19 cellular contexts compared by ENCODE assay signal in genomic region chr17:54626146-54626703, GRCh38.
"Had no signal": no experiment of that assay in that cellular context is flagged by ENCODE, and none has a peak within 500 bp of the region (broad histone marks: within the 10 kb centered on the region; RNA-seq: fewer than 3 reads in every experiment).

No MANE protein-coding gene starts in this region.

- H3K4me2 ChIP-seq: smooth muscle cell had no signal

- H3K4me3 Mint-ChIP-seq: activated CD4-positive, alpha-beta memory T cell treated with anti-CD3 and anti-CD28 coated beads for 36 hours; activated CD4-positive, alpha-beta T cell treated with anti-CD3 and anti-CD28 coated beads for 36 hours; activated naive CD8-positive, alpha-beta T cell; dendritic cell treated with granulocyte-macrophage colony-stimulating factor and Interleukin-4, amounts not matched to agents 40 ng/mL and 50 ng/mL, for 4 days; naive B cell; neural crest cell; stimulated activated naive CD8-positive, alpha-beta T cell treated with anti-CD3 and anti-CD28 coated beads, Interleukin-15, amount 100 ng/mL, for 72 hours; T-helper 2 cell treated with Interferon-gamma antibody and Interleukin-4, amounts not matched to agents 5 μg/mL and 100 μg/mL, for 36 hours had no signal

- ATAC-seq: activated CD4-positive, alpha-beta T cell treated with anti-CD3 and anti-CD28 coated beads for 36 hours; heart right ventricle; left ventricle myocardium superior; right lobe of liver; stimulated activated naive CD8-positive, alpha-beta T cell treated with anti-CD3 and anti-CD28 coated beads, Interleukin-15, amount 100 ng/mL, for 72 hours had no signal

- H3K9me3 Mint-ChIP-seq: activated CD4-positive, alpha-beta memory T cell treated with anti-CD3 and anti-CD28 coated beads for 36 hours; dendritic cell treated with granulocyte-macrophage colony-stimulating factor and Interleukin-4, amounts not matched to agents 40 ng/mL and 50 ng/mL, for 4 days; neural crest cell; stimulated activated naive CD8-positive, alpha-beta T cell treated with anti-CD3 and anti-CD28 coated beads, Interleukin-15, amount 100 ng/mL, for 72 hours had no signal

- H3K27ac ChIP-seq: esophagus squamous epithelium, heart right ventricle, right lobe of liver, suprapubic skin, vagina had no signal

- DNase-seq: activated CD4-positive, alpha-beta memory T cell treated with anti-CD3 and anti-CD28 coated beads for 36 hours; activated CD4-positive, alpha-beta T cell treated with anti-CD3 and anti-CD28 coated beads for 36 hours; effector memory CD4-positive, alpha-beta T cell; esophagus squamous epithelium; heart right ventricle; kidney glomerular epithelial cell; left ventricle myocardium superior; naive B cell; right lobe of liver; stimulated activated CD4-positive, alpha-beta T cell treated with anti-CD3 and anti-CD28 coated beads, Interleukin-4, amount 100 ng/mL, for 1 hour; stimulated activated naive CD8-positive, alpha-beta T cell treated with anti-CD3 and anti-CD28 coated beads, Interleukin-15, amount 100 ng/mL, for 72 hours; trophoblast cell had no signal

- H3K4me1 ChIP-seq: esophagus squamous epithelium, heart right ventricle, right lobe of liver, suprapubic skin, vagina had no signal

- H3K36me3 Mint-ChIP-seq: activated CD4-positive, alpha-beta memory T cell treated with anti-CD3 and anti-CD28 coated beads for 36 hours; activated naive CD8-positive, alpha-beta T cell; naive B cell had no signal

- H3K27me3 Mint-ChIP-seq: activated CD4-positive, alpha-beta memory T cell treated with anti-CD3 and anti-CD28 coated beads for 36 hours; activated CD4-positive, alpha-beta T cell treated with anti-CD3 and anti-CD28 coated beads for 36 hours; activated naive CD8-positive, alpha-beta T cell; dendritic cell treated with granulocyte-macrophage colony-stimulating factor and Interleukin-4, amounts not matched to agents 40 ng/mL and 50 ng/mL, for 4 days; naive B cell; stimulated activated naive CD8-positive, alpha-beta T cell treated with anti-CD3 and anti-CD28 coated beads, Interleukin-15, amount 100 ng/mL, for 72 hours had no signal

- H3K9me3 ChIP-seq: esophagus squamous epithelium, heart right ventricle, right lobe of liver, suprapubic skin, vagina had no signal

- H3K27ac Mint-ChIP-seq: activated CD4-positive, alpha-beta memory T cell treated with anti-CD3 and anti-CD28 coated beads for 36 hours; activated CD4-positive, alpha-beta T cell treated with anti-CD3 and anti-CD28 coated beads for 36 hours; activated naive CD8-positive, alpha-beta T cell; dendritic cell treated with granulocyte-macrophage colony-stimulating factor and Interleukin-4, amounts not matched to agents 40 ng/mL and 50 ng/mL, for 4 days; naive B cell; stimulated activated naive CD8-positive, alpha-beta T cell treated with anti-CD3 and anti-CD28 coated beads, Interleukin-15, amount 100 ng/mL, for 72 hours; T-helper 2 cell treated with Interferon-gamma antibody and Interleukin-4, amounts not matched to agents 5 μg/mL and 100 μg/mL, for 36 hours had no signal

- H3K27me3 ChIP-seq: esophagus squamous epithelium, right lobe of liver, suprapubic skin, vagina had no signal

- H3K4me1 Mint-ChIP-seq: activated CD4-positive, alpha-beta T cell treated with anti-CD3 and anti-CD28 coated beads for 36 hours; naive B cell; neural crest cell; stimulated activated naive CD8-positive, alpha-beta T cell treated with anti-CD3 and anti-CD28 coated beads, Interleukin-15, amount 100 ng/mL, for 72 hours had no signal
